In genomic region chr21:33640697-33641338, GRCh38 we compare ENCODE assay signal across 8 cellular contexts. TPM values are rescaled to one million over a fixed set of nuclear protein-coding genes. Genes with fewer than 3 reads are reported as not detected.
A peak's percentile ranks its signal among the peaks of the same experiment; 100 is the strongest.
DNase-seq lines count a peak whose midpoint lies in the region; ATAC-seq and TF ChIP-seq lines count a peak whose summit lies in the region.

No MANE protein-coding gene starts in this region.

- DNase-seq in GM03348 (ENCODE audit: low spot score) (peak; percentile 22), SJSA1 (ENCODE audit: low read depth in 1 of 2, low spot score in 2 of 2) (no peak), esophagus muscularis mucosa (ENCODE audit: extremely low spot score) (no peak), posterior cingulate gyrus (no peak)
- DNase-seq in stimulated activated CD4-positive, alpha-beta T cell treated with anti-CD3 and anti-CD28 coated beads, Interleukin-4, amount 100 ng/mL, for 1 hour: no peak

- WGBS in esophagus muscularis mucosa: 26% methylated on average over 18 of the region's 18 CpGs

- H3K4me1 ChIP-seq in SJSA1 (replicated peaks) (0 out of 2 replicates have a peak, but pooled peaks cover 7% of the 10 kb centered on the region), esophagus muscularis mucosa (peaks cover 18 to 40% (median 32%) of the 10 kb centered on the region in 4 donors), neutrophil (ENCODE audit: control insufficient read depth in 1 of 2, insufficient read depth in 1 of 2, low read depth in 1 of 2, low read length in 1 of 2) (peaks cover 28 to 32% of the 10 kb centered on the region in 2 experiments)

- TF ChIP-seq CTCF in 22Rv1 (IDR thresholded peaks at IDR 0.05) (no peak), esophagus muscularis mucosa (IDR thresholded peaks at IDR 0.05) (no peak), neutrophil (IDR thresholded peaks at IDR 0.05) (no peak)

- H3K27ac ChIP-seq in 22Rv1: peak overlapping the region; percentile 88
- peak overlapping the region; percentile 89 for H3K27ac ChIP-seq in SJSA1
- peak overlapping the region; percentile 88 to 96 (median 92) for H3K27ac ChIP-seq in esophagus muscularis mucosa (replicated peaks in 1 of 4)
- H3K27ac ChIP-seq in neutrophil: peak overlapping the region; percentile 90

- TF ChIP-seq EP300 in esophagus muscularis mucosa (IDR thresholded peaks at IDR 0.05): no peak

- intact Hi-C loops in esophagus muscularis mucosa (cut with DNase I) (loop anchor here (5.0 to 10.0 kb wide), 2 partner anchors 184 to 261 kb away; no protein-coding TSS in a partner anchor), posterior cingulate gyrus (cut with DNase I) (loop anchor here (5.0 to 10.0 kb wide), 3 partner anchors 266 to 1906 kb away; partner anchors contain the start of genes RCAN1 and SCAF4)

- H3K36me3 ChIP-seq in SJSA1 (peaks cover 14% of the 10 kb centered on the region), esophagus muscularis mucosa (peaks cover 0 to 7% (median 0%) of the 10 kb centered on the region in 4 donors), neutrophil (peaks cover 4% of the 10 kb centered on the region)

- no peak for ATAC-seq in GM21360 (IDR thresholded peaks at IDR 0.05; ENCODE audit: unreplicated experiment)

- H3K27me3 ChIP-seq in SJSA1 (replicated peaks) (no peaks in the 10 kb centered on the region), esophagus muscularis mucosa (no peaks in the 10 kb centered on the region), neutrophil (peaks cover 19% of the 10 kb centered on the region)

- H3K9me3 ChIP-seq in SJSA1 (replicated peaks): no peaks in the 10 kb centered on the region
- no peaks in the 10 kb centered on the region for H3K9me3 ChIP-seq in esophagus muscularis mucosa
- no peaks in the 10 kb centered on the region for H3K9me3 ChIP-seq in neutrophil

- TF ChIP-seq POLR2A in esophagus muscularis mucosa (IDR thresholded peaks at IDR 0.05; ENCODE audit: low read depth): no peak

- H3K4me3 ChIP-seq in SJSA1 (peak overlapping the region; percentile 95), esophagus muscularis mucosa (peak overlapping the region; percentile 87 to 99 (median 95)), neutrophil (ENCODE audit: low read depth in 1 of 2, low read length in 1 of 2) (peak overlapping the region; percentile 79 to 96)

RNA-seq across cellular contexts. Expression of gene CRYZL1, which starts 0.7 kb away (rescaled TPM):
- 15.3 and 16.5 TPM in 2 replicates for total RNA-seq in SJSA1 (2014; rRNA removed; shearing (Covaris generic))
- total RNA-seq in esophagus muscularis mucosa: 10 to 100 TPM; 26.8 to 40.3 (median 32.4) TPM

RNA-seq across cellular contexts. Expression of gene ITSN1, which starts 1.5 kb away (rescaled TPM):
- 25.8 and 53.2 TPM in 2 replicates for total RNA-seq in SJSA1 (2014; rRNA removed; shearing (Covaris generic))
- 10 to 100 TPM; 31.1 to 42.5 (median 35.9) TPM for total RNA-seq in esophagus muscularis mucosa

RNA-seq across cellular contexts. Expression of gene DONSON, which starts 52.3 kb away (rescaled TPM):
- total RNA-seq in SJSA1 (2014; rRNA removed; shearing (Covaris generic)): 46.9 and 63.8 TPM in 2 replicates
- 10 to 100 TPM in 1 of 4 donors, 1 to 10 TPM in 3; 3.5 to 11.2 (median 5.2) TPM for total RNA-seq in esophagus muscularis mucosa
